ENCODE assay signal across 8 cellular contexts in the genomic region with DNA sequence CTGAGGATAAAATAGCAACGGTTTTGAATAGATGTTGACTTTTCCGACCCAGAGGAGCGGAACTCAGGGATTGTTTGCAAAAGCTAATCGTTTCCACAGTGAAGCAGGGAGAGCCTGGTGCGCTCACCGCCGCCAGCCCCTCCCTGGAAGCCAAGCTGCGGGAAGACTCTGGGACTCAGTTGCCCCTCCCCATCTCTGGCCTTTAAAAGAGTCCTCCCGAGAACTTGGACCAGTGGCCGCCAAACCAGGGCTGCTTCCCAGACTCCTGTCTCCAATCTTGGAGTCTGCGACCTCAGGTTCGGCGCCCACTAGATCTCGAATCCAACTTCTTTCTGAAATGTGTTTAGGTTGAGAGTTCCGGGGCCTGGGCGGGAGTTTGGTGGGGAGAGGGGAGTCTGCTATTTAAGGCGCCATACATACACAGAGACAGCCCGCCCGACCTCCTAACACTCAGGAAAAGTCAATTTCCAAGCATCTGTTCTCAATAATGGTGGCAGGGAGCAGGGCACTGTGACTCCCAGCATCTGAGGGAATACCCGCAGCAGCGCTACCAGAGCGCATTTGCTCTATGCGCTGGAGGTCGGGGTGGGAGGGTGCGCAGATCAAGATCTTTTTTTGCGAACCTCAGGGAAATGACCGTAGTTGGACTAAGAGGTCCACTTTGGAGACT. TPM values are rescaled to one million over a fixed set of nuclear protein-coding genes. Genes with fewer than 3 reads are reported as not detected.
DNase-seq lines count a peak whose midpoint lies in the region; ATAC-seq, FAIRE-seq and TF ChIP-seq lines count a peak whose summit lies in the region.

No MANE protein-coding gene starts in this region.

- H3K9ac ChIP-seq in fibroblast of lung (ENCODE audit: insufficient read depth, low read length) (no peak overlapping the region), parathyroid adenoma (no peak overlapping the region), HepG2 (ENCODE audit: insufficient read depth, low read depth, low read length) (no peak overlapping the region)

- TF ChIP-seq POLR2A in H54 (IDR thresholded peaks at IDR 0.05; ENCODE audit: low read depth, low read length) (no peak), HepG2 (IDR thresholded peaks at IDR 0.05; ENCODE audit: insufficient read depth in 1 of 2, low read depth in 2 of 2, low read length in 2 of 2) (no peak)

- ATAC-seq in HepG2 = no peak

- peak overlapping the region in 2 of 4 experiments; percentile 38 to 50 for H3K4me3 ChIP-seq in fibroblast of lung (replicated peaks in 1 of 4; ENCODE audit: control extremely low read depth in 1 of 4, insufficient read depth in 1 of 4, low read depth in 3 of 4, low read length in 4 of 4)
- H3K4me3 ChIP-seq in parathyroid adenoma (ENCODE audit: low read depth, low read length) = no peak overlapping the region
- no peak overlapping the region for H3K4me3 ChIP-seq in HepG2 (replicated peaks in 1 of 3; ENCODE audit: insufficient read depth in 1 of 3, low read depth in 2 of 3, low read length in 3 of 3)

- CTCF ChIA-PET in HepG2 (lab: Yijun Ruan, JAX; ENCODE audit: low intra/inter-chr PET ratio, low total read pairs) = no interaction called here

- WGBS in HepG2 (ENCODE audit: low lambda C conversion rate) = 28% methylated on average over 16 of the region's 27 CpGs

- TF ChIP-seq RAD21 in HepG2 (CRISPR knock-in tag; IDR thresholded peaks at IDR 0.05) = no peak

- intact Hi-C loops in HepG2 (cut with micrococcal nuclease; ENCODE audit: unreplicated experiment) = no loop called here

- H3K27me3 ChIP-seq in fibroblast of lung (ENCODE audit: control insufficient read depth, insufficient read depth, low read length) (peaks cover 2% of the 10 kb centered on the region), parathyroid adenoma (ENCODE audit: control insufficient read depth, insufficient read depth, low read length) (no peaks in the 10 kb centered on the region), HepG2 (ENCODE audit: control insufficient read depth in 1 of 2, insufficient read depth in 2 of 2, low read length in 2 of 2) (peaks cover 5 to 29% of the 10 kb centered on the region in 2 experiments)

- no peak for TF ChIP-seq CTCF in fibroblast of lung (conservative IDR thresholded peaks at IDR 0.05 in 1 of 2, IDR thresholded peaks at IDR 0.05 in 1 of 2; ENCODE audit: low read depth in 1 of 2, low read length in 2 of 2)
- TF ChIP-seq CTCF in parathyroid adenoma (IDR thresholded peaks at IDR 0.05) = no peak
- no peak for TF ChIP-seq CTCF in GM10266 (IDR thresholded peaks at IDR 0.05; ENCODE audit: control insufficient read depth, insufficient read depth, low read depth, missing control alignments)
- TF ChIP-seq CTCF in HepG2 (CRISPR knock-in tag; IDR thresholded peaks at IDR 0.05) = no peak
- TF ChIP-seq CTCF in GM20000 (IDR thresholded peaks at IDR 0.05; ENCODE audit: extremely low read depth, missing control alignments) = no peak

- H2AFZ ChIP-seq in fibroblast of lung (ENCODE audit: low read length) (no peak overlapping the region), parathyroid adenoma (no peak overlapping the region), HepG2 (ENCODE audit: low read length) (no peak overlapping the region)

- H3K4me1 ChIP-seq in fibroblast of lung (ENCODE audit: control insufficient read depth, extremely low read depth, insufficient read depth, low read length) (no peaks in the 10 kb centered on the region), parathyroid adenoma (no peaks in the 10 kb centered on the region), HepG2 (ENCODE audit: insufficient read depth, low read length) (no peaks in the 10 kb centered on the region)

- FAIRE-seq in H54 (lab: Jason Lieb, UNC) (no peak), HepG2 (lab: Jason Lieb, UNC) (no peak)

- no peak for TF ChIP-seq EP300 in HepG2 (IDR thresholded peaks at IDR 0.05; ENCODE audit: low read depth in 2 of 2, low read length in 2 of 2)
- no peak for TF ChIP-seq EP300 in HepG2 (CRISPR knock-in tag; IDR thresholded peaks at IDR 0.05; ENCODE audit: borderline replicate concordance)

- H4K20me1 ChIP-seq in fibroblast of lung (ENCODE audit: control insufficient read depth, extremely low read depth, insufficient read depth, low read length) (no peaks in the 10 kb centered on the region), HepG2 (ENCODE audit: insufficient read depth, low read length) (no peaks in the 10 kb centered on the region)

- H3K27ac ChIP-seq in fibroblast of lung (ENCODE audit: insufficient read depth, low read length) (no peak overlapping the region), parathyroid adenoma (no peak overlapping the region), HepG2 (ENCODE audit: extremely low read length, insufficient read depth, low read length) (no peak overlapping the region)

- POLR2A ChIA-PET in HepG2 (lab: Yijun Ruan, JAX) = no interaction called here

- H3K4me2 ChIP-seq in fibroblast of lung (ENCODE audit: extremely low read depth, insufficient read depth, low read length) (peak overlapping the region; percentile 25), parathyroid adenoma (ENCODE audit: low read length) (peak overlapping the region; percentile 50), HepG2 (ENCODE audit: low read depth, low read length) (no peak overlapping the region)

- no peaks in the 10 kb centered on the region for H3K79me2 ChIP-seq in fibroblast of lung (ENCODE audit: control insufficient read depth, insufficient read depth, low read length)
- no peaks in the 10 kb centered on the region for H3K79me2 ChIP-seq in parathyroid adenoma
- no peaks in the 10 kb centered on the region for H3K79me2 ChIP-seq in HepG2 (ENCODE audit: insufficient read depth, low read length)

- DNase-seq in ELR (ENCODE audit: low read depth) (peak; percentile 35), NCI-H774 (lab: John Stamatoyannopoulos, UW) (peak; percentile 57), fibroblast of lung (ENCODE audit: low read depth in 2 of 2) (no peak), GM10266 (ENCODE audit: extremely low spot score) (no peak), H54 (ENCODE audit: insufficient read length, low spot score) (no peak), HepG2 (ENCODE audit: low spot score) (no peak), GM20000 (ENCODE audit: low spot score) (no peak)

- H3K36me3 ChIP-seq in fibroblast of lung (ENCODE audit: control insufficient read depth, insufficient read depth, low read length) (no peaks in the 10 kb centered on the region), parathyroid adenoma (ENCODE audit: control insufficient read depth, insufficient read depth, low read length) (no peaks in the 10 kb centered on the region), HepG2 (replicated peaks in 1 of 2; ENCODE audit: control insufficient read depth in 1 of 2, insufficient read depth in 2 of 2, low read length in 2 of 2) (no peaks in the 10 kb centered on the region)

- in situ Hi-C loops in HepG2 (cut with HindIII; ENCODE audit: extremely low pct_ligation_motif_present, low pct_unique_long_range_greater_than_20kb) = no loop called here

- BruUV-seq in HepG2 (replicated peaks; lab: Mats Ljungman, UMichigan) = no TSS peak

- H3K9me3 ChIP-seq in fibroblast of lung (ENCODE audit: control insufficient read depth, insufficient read depth, low read depth, low read length) (no peaks in the 10 kb centered on the region), parathyroid adenoma (ENCODE audit: control insufficient read depth, low read length) (peaks cover 2% of the 10 kb centered on the region), HepG2 (ENCODE audit: low read length) (no peaks in the 10 kb centered on the region)

TF ChIP-seq in HepG2, 621 proteins besides CTCF, POLR2A, EP300 and RAD21:
- no peak for TF ChIP-seq SATB2 (CRISPR knock-in tag; IDR thresholded peaks at IDR 0.05)
- TF ChIP-seq ZNF775 (CRISPR knock-in tag; IDR thresholded peaks at IDR 0.05; ENCODE audit: borderline replicate concordance) = no peak
- TF ChIP-seq FOXO1 (CRISPR knock-in tag; IDR thresholded peaks at IDR 0.05) = no peak
- TF ChIP-seq CREM (IDR thresholded peaks at IDR 0.05) = no peak
- no peak for TF ChIP-seq CREM (CRISPR knock-in tag; IDR thresholded peaks at IDR 0.05)
- no peak for TF ChIP-seq ZMYM2 (CRISPR knock-in tag; IDR thresholded peaks at IDR 0.05)
- TF ChIP-seq ZNF451 (CRISPR knock-in tag; IDR thresholded peaks at IDR 0.05) = no peak
- no peak for TF ChIP-seq ZNF510 (CRISPR knock-in tag; IDR thresholded peaks at IDR 0.05; ENCODE audit: low read depth)

RNA-seq across cellular contexts. Expression of a gene that starts 0.8 kb away (rescaled TPM):
- under 0.01 and 0.33 TPM in 2 replicates for total RNA-seq in fibroblast of lung
- 0.12 and 0.40 TPM in 2 replicates for polyA plus RNA-seq in fibroblast of lung
- polyA plus RNA-seq in fibroblast of lung (2012) = 0.18 and 0.47 TPM in 2 replicates
- polyA minus RNA-seq in fibroblast of lung (ENCODE audit: low replicate concordance) = 1.2 TPM in 1 of 2 replicates, not detected in the other
- total RNA-seq in HepG2 (2016; rRNA removed; fragmentation: Illumina TruSeq; extraction: Trizol) = not detected in 2 replicates
- not detected in 2 replicates for total RNA-seq in HepG2 (2016; cell fraction: cytosol; rRNA removed; fragmentation: Illumina TruSeq; extraction: Trizol; ENCODE audit: low read depth)
- not detected in 2 replicates for total RNA-seq in HepG2 (2016; cell fraction: insoluble cytoplasmic fraction; rRNA removed; fragmentation: Illumina TruSeq; extraction: Trizol)
- total RNA-seq in HepG2 (2016; cell fraction: membrane; rRNA removed; fragmentation: Illumina TruSeq; extraction: Trizol) = not detected in 2 replicates
- not detected in 2 replicates for total RNA-seq in HepG2 (2016; cell fraction: nucleus; rRNA removed; fragmentation: Illumina TruSeq; extraction: Trizol)
- not detected in 2 replicates for polyA plus RNA-seq in HepG2 (2011; rRNA removed)
- polyA plus RNA-seq in HepG2 (2011; cell fraction: cytosol; rRNA removed) = not detected in 2 replicates
- not detected in 2 replicates for polyA plus RNA-seq in HepG2 (2011; cell fraction: nucleus; rRNA removed)
- polyA plus RNA-seq in HepG2 (2012) = not detected in 2 replicates
- not detected in 2 replicates for polyA plus RNA-seq in HepG2 (2016; cell fraction: cytosol; fragmentation: Illumina TruSeq; extraction: Trizol; ENCODE audit: low read depth)
- polyA plus RNA-seq in HepG2 (2016; cell fraction: insoluble cytoplasmic fraction; fragmentation: Illumina TruSeq; extraction: Trizol; ENCODE audit: low read depth) = not detected in 2 replicates
- polyA plus RNA-seq in HepG2 (2016; cell fraction: membrane; fragmentation: Illumina TruSeq; extraction: Trizol; ENCODE audit: low read depth) = not detected in 2 replicates
- not detected in 2 replicates for polyA plus RNA-seq in HepG2 (2016; cell fraction: nucleus; fragmentation: Illumina TruSeq; extraction: Trizol; ENCODE audit: insufficient read depth, low read depth)
- 8.3 TPM in 1 of 2 replicates, not detected in the other for polyA minus RNA-seq in HepG2 (2011; rRNA and poly(A)+ RNA removed; ENCODE audit: low replicate concordance)
- polyA minus RNA-seq in HepG2 (2011; cell fraction: cytosol; rRNA and poly(A)+ RNA removed) = not detected in 2 replicates
- polyA minus RNA-seq in HepG2 (2011; cell fraction: nucleus; rRNA and poly(A)+ RNA removed) = not detected in 2 replicates

Comparison
In these comparisons a context has a peak if more than half of its experiments do, and no peak if none do; other contexts are left out.
1. DNase-seq: peak in ELR (single experiment) and NCI-H774 (single experiment); none in fibroblast of lung (0 of 2), GM10266 (single experiment), H54 (single experiment), HepG2 (single experiment) and GM20000 (single experiment).